In the genomic region with DNA sequence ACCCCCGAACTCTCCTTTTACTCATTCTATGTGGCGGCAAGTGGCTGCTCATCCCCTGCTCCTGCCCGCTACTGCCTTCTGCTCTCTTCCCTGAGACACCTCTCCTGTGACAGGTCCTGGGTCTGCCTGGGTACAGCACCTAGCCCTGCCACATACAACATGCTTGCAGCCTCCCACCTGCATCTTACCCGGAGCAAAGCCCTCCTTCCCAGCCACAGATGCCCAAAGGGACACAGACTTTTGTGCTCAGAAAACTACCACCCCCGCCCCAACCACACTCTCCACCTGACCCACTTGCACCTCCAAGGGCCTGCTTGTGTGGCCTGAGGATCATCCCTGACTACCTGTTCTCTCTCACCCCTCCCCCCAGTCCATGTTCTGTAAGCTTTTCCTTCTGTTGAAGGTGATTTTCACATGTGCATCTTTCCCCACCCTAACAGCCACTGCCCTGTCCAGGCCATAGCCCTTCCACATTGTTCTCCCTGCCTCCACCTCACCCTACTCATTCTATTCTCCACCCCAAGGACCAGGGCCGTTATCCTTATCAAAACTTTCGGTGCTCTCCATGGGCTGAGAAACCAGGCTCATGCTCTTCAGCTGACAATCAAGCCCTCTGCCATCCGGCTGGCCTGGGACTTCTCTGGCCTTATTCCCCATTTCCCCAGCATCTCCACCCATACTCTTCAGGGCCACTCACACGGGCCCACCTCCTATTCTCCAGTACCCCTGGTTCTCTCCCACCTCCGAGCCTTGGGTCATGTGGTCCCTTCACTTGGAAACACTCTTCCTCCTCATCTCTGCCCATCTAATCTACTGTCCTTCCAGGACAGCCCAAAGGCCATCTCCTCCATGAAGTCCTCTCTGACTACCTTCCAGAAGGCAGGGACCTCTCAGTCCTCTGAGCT, we compare ENCODE assay signal across 1 cellular context.
TF ChIP-seq lines count a peak whose summit lies in the region.

No MANE protein-coding gene starts in this region.

TF ChIP-seq in H1, 55 proteins besides CTCF, POLR2A, EP300 and RAD21:
- no peak for TF ChIP-seq TAF7 (optimal IDR thresholded peaks at IDR 0.05; ENCODE audit: borderline replicate concordance, low read depth, low read length)
- no peak for TF ChIP-seq KDM4A (IDR thresholded peaks at IDR 0.05; ENCODE audit: low read depth, low read length, severe bottlenecking)
- TF ChIP-seq EZH2 (IDR thresholded peaks at IDR 0.05; ENCODE audit: low read depth, low read length, severe bottlenecking) = no peak
- TF ChIP-seq RFX5 (IDR thresholded peaks at IDR 0.05; ENCODE audit: borderline replicate concordance, low read depth, low read length) = no peak
- no peak for TF ChIP-seq SAP30 (IDR thresholded peaks at IDR 0.05; ENCODE audit: insufficient read depth, insufficient replicate concordance, low read length)
- TF ChIP-seq TBP (IDR thresholded peaks at IDR 0.05; ENCODE audit: low read depth, low read length) = no peak
- TF ChIP-seq, protein P1, sequence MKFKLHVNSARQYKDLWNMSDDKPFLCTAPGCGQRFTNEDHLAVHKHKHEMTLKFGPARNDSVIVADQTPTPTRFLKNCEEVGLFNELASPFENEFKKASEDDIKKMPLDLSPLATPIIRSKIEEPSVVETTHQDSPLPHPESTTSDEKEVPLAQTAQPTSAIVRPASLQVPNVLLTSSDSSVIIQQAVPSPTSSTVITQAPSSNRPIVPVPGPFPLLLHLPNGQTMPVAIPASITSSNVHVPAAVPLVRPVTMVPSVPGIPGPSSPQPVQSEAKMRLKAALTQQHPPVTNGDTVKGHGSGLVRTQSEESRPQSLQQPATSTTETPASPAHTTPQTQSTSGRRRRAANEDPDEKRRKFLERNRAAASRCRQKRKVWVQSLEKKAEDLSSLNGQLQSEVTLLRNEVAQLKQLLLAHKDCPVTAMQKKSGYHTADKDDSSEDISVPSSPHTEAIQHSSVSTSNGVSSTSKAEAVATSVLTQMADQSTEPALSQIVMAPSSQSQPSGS (IDR thresholded peaks at IDR 0.05; ENCODE audit: low read length) = no peak
- TF ChIP-seq, protein P2, sequence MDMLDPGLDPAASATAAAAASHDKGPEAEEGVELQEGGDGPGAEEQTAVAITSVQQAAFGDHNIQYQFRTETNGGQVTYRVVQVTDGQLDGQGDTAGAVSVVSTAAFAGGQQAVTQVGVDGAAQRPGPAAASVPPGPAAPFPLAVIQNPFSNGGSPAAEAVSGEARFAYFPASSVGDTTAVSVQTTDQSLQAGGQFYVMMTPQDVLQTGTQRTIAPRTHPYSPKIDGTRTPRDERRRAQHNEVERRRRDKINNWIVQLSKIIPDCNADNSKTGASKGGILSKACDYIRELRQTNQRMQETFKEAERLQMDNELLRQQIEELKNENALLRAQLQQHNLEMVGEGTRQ (IDR thresholded peaks at IDR 0.05; ENCODE audit: low read length) = no peak
- TF ChIP-seq, protein P3, sequence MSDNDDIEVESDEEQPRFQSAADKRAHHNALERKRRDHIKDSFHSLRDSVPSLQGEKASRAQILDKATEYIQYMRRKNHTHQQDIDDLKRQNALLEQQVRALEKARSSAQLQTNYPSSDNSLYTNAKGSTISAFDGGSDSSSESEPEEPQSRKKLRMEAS (IDR thresholded peaks at IDR 0.05) = no peak
- no peak for TF ChIP-seq NANOG (IDR thresholded peaks at IDR 0.05; ENCODE audit: insufficient read depth, low read depth, low read length, poor library complexity, severe bottlenecking)
- TF ChIP-seq RNF2 (IDR thresholded peaks at IDR 0.05; ENCODE audit: borderline replicate concordance, low read depth, low read length, missing control alignments, poor library complexity, severe bottlenecking) = no peak
- TF ChIP-seq SUZ12 (IDR thresholded peaks at IDR 0.05; ENCODE audit: low read length) = no peak
- no peak for TF ChIP-seq FOSL1 (IDR thresholded peaks at IDR 0.05; ENCODE audit: insufficient read depth, low read depth, low read length)
